ENCODE assay signal across 17 cellular contexts in genomic region chr12:9033244-9033887, GRCh38. TPM values are rescaled to one million over a fixed set of nuclear protein-coding genes. Genes with fewer than 3 reads are reported as not detected.
A peak's percentile ranks its signal among the peaks of the same experiment; 100 is the strongest.
DNase-seq lines count a peak whose midpoint lies in the region; ATAC-seq and TF ChIP-seq lines count a peak whose summit lies in the region.
"Had no signal": no experiment of that assay in that cellular context is flagged by ENCODE, and none has a peak within 500 bp of the region (broad histone marks: within the 10 kb centered on the region; RNA-seq: fewer than 3 reads in every experiment).

No MANE protein-coding gene starts in this region.

- no peak overlapping the region for H3K27ac ChIP-seq in CD4-positive, CD25-positive, alpha-beta regulatory T cell (ENCODE audit: insufficient read depth, low read length, poor library complexity, severe bottlenecking)
- H3K27ac ChIP-seq: BLaER1 had no signal

- H3K4me3 Mint-ChIP-seq in activated CD8-positive, alpha-beta T cell treated with anti-CD3 and anti-CD28 coated beads for 36 hours: no peak overlapping the region
- no peak overlapping the region for H3K4me3 Mint-ChIP-seq in activated CD8-positive, alpha-beta T cell treated with anti-CD3 and anti-CD28 coated beads, Interleukin-2, amount 10 ng/mL, durations not matched to agents 7 days and 5 days
- H3K4me3 Mint-ChIP-seq in CD4-positive, CD25-positive, alpha-beta regulatory T cell: peak overlapping the region in 1 of 4 donors; percentile 36
- no peak overlapping the region for H3K4me3 Mint-ChIP-seq in T-helper 17 cell
- no peak overlapping the region for H3K4me3 Mint-ChIP-seq in naive thymus-derived CD8-positive, alpha-beta T cell
- H3K4me3 Mint-ChIP-seq in activated CD8-positive, alpha-beta memory T cell treated with anti-CD3 and anti-CD28 coated beads, Interleukin-2, amount 10 ng/mL, durations not matched to agents 7 days and 5 days: no peak overlapping the region
- H3K4me3 Mint-ChIP-seq: HFFc6 had no signal

- no peaks in the 10 kb centered on the region for H3K27me3 ChIP-seq in CD4-positive, CD25-positive, alpha-beta regulatory T cell (ENCODE audit: control insufficient read depth, insufficient read depth, low read length)
- H3K27me3 ChIP-seq: BLaER1 had no signal

- no peak for TF ChIP-seq CTCF in activated CD8-positive, alpha-beta T cell treated with anti-CD3 and anti-CD28 coated beads for 36 hours (IDR thresholded peaks at IDR 0.05)

- DNase-seq in activated CD8-positive, alpha-beta T cell treated with anti-CD3 and anti-CD28 coated beads for 36 hours: no peak
- DNase-seq in activated CD8-positive, alpha-beta T cell treated with anti-CD3 and anti-CD28 coated beads, Interleukin-2, amount 10 ng/mL, durations not matched to agents 7 days and 5 days: no peak
- DNase-seq in CD4-positive, CD25-positive, alpha-beta regulatory T cell: no peak
- no peak for DNase-seq in T-helper 17 cell
- DNase-seq in naive thymus-derived CD8-positive, alpha-beta T cell: no peak
- no peak for DNase-seq in activated CD8-positive, alpha-beta memory T cell treated with anti-CD3 and anti-CD28 coated beads, Interleukin-2, amount 10 ng/mL, durations not matched to agents 7 days and 5 days
- no peak for DNase-seq in DMS53 (lab: John Stamatoyannopoulos, UW)
- DNase-seq: HFFc6, IMR-90, Karpas-422, MM.1S, NCI-H1105, NCI-H1694, NCI-H510A treated with DMSO at 0.1 percent for 48 hours had no signal

- no peak overlapping the region for H3K4me3 ChIP-seq in CD4-positive, CD25-positive, alpha-beta regulatory T cell (ENCODE audit: low read depth, low read length)
- H3K4me3 ChIP-seq: BLaER1 had no signal

- H3K36me3 ChIP-seq in CD4-positive, CD25-positive, alpha-beta regulatory T cell (ENCODE audit: control insufficient read depth, insufficient read depth, low read length): no peaks in the 10 kb centered on the region
- H3K36me3 ChIP-seq: BLaER1 had no signal

- H3K9me3 Mint-ChIP-seq in activated CD8-positive, alpha-beta T cell treated with anti-CD3 and anti-CD28 coated beads for 36 hours: peaks cover 5% of the 10 kb centered on the region
- no peaks in the 10 kb centered on the region for H3K9me3 Mint-ChIP-seq in activated CD8-positive, alpha-beta T cell treated with anti-CD3 and anti-CD28 coated beads, Interleukin-2, amount 10 ng/mL, durations not matched to agents 7 days and 5 days (ENCODE audit: insufficient read depth)
- H3K9me3 Mint-ChIP-seq in CD4-positive, CD25-positive, alpha-beta regulatory T cell: peaks cover 0 to 3% (median 0%) of the 10 kb centered on the region in 7 donors
- H3K9me3 Mint-ChIP-seq in naive thymus-derived CD8-positive, alpha-beta T cell: peaks cover 0 to 2% (median 0%) of the 10 kb centered on the region in 9 donors
- H3K9me3 Mint-ChIP-seq in activated CD8-positive, alpha-beta memory T cell treated with anti-CD3 and anti-CD28 coated beads, Interleukin-2, amount 10 ng/mL, durations not matched to agents 7 days and 5 days (ENCODE audit: low read depth): no peaks in the 10 kb centered on the region

- intact Hi-C loops in activated CD8-positive, alpha-beta T cell treated with anti-CD3 and anti-CD28 coated beads for 36 hours (cut with micrococcal nuclease): no loop called here

- H3K9me3 ChIP-seq in CD4-positive, CD25-positive, alpha-beta regulatory T cell (ENCODE audit: control insufficient read depth in 2 of 2, low read length in 2 of 2): no peaks in the 10 kb centered on the region
- H3K9me3 ChIP-seq in T-helper 17 cell (ENCODE audit: control insufficient read depth, low read length, poor library complexity, severe bottlenecking): no peaks in the 10 kb centered on the region
- H3K9me3 ChIP-seq: BLaER1 had no signal

- peaks cover 18% of the 10 kb centered on the region for H3K36me3 Mint-ChIP-seq in activated CD8-positive, alpha-beta T cell treated with anti-CD3 and anti-CD28 coated beads for 36 hours (ENCODE audit: low read depth)
- peaks cover 3% of the 10 kb centered on the region for H3K36me3 Mint-ChIP-seq in activated CD8-positive, alpha-beta T cell treated with anti-CD3 and anti-CD28 coated beads, Interleukin-2, amount 10 ng/mL, durations not matched to agents 7 days and 5 days (ENCODE audit: low read depth)
- H3K36me3 Mint-ChIP-seq in CD4-positive, CD25-positive, alpha-beta regulatory T cell: peaks cover 5% of the 10 kb centered on the region
- H3K36me3 Mint-ChIP-seq in T-helper 17 cell (ENCODE audit: low read depth): peaks cover 5% of the 10 kb centered on the region
- peaks cover 0 to 19% (median 3%) of the 10 kb centered on the region in 3 donors for H3K36me3 Mint-ChIP-seq in naive thymus-derived CD8-positive, alpha-beta T cell
- peaks cover 7% of the 10 kb centered on the region for H3K36me3 Mint-ChIP-seq in activated CD8-positive, alpha-beta memory T cell treated with anti-CD3 and anti-CD28 coated beads, Interleukin-2, amount 10 ng/mL, durations not matched to agents 7 days and 5 days

- POLR2A ChIA-PET in activated CD8-positive, alpha-beta T cell treated with anti-CD3 and anti-CD28 coated beads for 36 hours (lab: Charles Lee): interaction anchor here (1.3 to 5.7 kb wide), 2 partner anchors 10 to 83 kb away, joined by 3 to 30 read pairs; partner anchors contain the start of gene M6PR
- POLR2A ChIA-PET in activated CD8-positive, alpha-beta T cell treated with anti-CD3 and anti-CD28 coated beads, Interleukin-2, amount 10 ng/mL, durations not matched to agents 7 days and 5 days (lab: Charles Lee): interaction anchor here (0.6 kb wide), 1 partner anchor 23 kb away, joined by 5 read pairs; no protein-coding TSS in a partner anchor
- POLR2A ChIA-PET in naive thymus-derived CD8-positive, alpha-beta T cell (lab: Charles Lee): interaction anchor here (1.1 to 1.7 kb wide), 4 partner anchors 23 to 83 kb away, joined by 3 to 6 read pairs (median 4); partner anchors contain the start of gene M6PR

- H3K4me1 ChIP-seq in CD4-positive, CD25-positive, alpha-beta regulatory T cell (ENCODE audit: control insufficient read depth, insufficient read depth, low read length, poor library complexity, severe bottlenecking): peaks cover 18% of the 10 kb centered on the region
- H3K4me1 ChIP-seq: BLaER1 had no signal

- peaks cover 55% of the 10 kb centered on the region for H3K4me1 Mint-ChIP-seq in activated CD8-positive, alpha-beta T cell treated with anti-CD3 and anti-CD28 coated beads for 36 hours (ENCODE audit: low read depth)
- peaks cover 14% of the 10 kb centered on the region for H3K4me1 Mint-ChIP-seq in activated CD8-positive, alpha-beta T cell treated with anti-CD3 and anti-CD28 coated beads, Interleukin-2, amount 10 ng/mL, durations not matched to agents 7 days and 5 days (ENCODE audit: low read depth)
- peaks cover 4 to 64% (median 20%) of the 10 kb centered on the region in 4 donors for H3K4me1 Mint-ChIP-seq in CD4-positive, CD25-positive, alpha-beta regulatory T cell
- peaks cover 33% of the 10 kb centered on the region for H3K4me1 Mint-ChIP-seq in T-helper 17 cell
- peaks cover 27 to 67% (median 57%) of the 10 kb centered on the region in 4 donors for H3K4me1 Mint-ChIP-seq in naive thymus-derived CD8-positive, alpha-beta T cell
- peaks cover 11% of the 10 kb centered on the region for H3K4me1 Mint-ChIP-seq in activated CD8-positive, alpha-beta memory T cell treated with anti-CD3 and anti-CD28 coated beads, Interleukin-2, amount 10 ng/mL, durations not matched to agents 7 days and 5 days

- H3K27me3 Mint-ChIP-seq in activated CD8-positive, alpha-beta T cell treated with anti-CD3 and anti-CD28 coated beads for 36 hours: no peaks in the 10 kb centered on the region
- H3K27me3 Mint-ChIP-seq in activated CD8-positive, alpha-beta T cell treated with anti-CD3 and anti-CD28 coated beads, Interleukin-2, amount 10 ng/mL, durations not matched to agents 7 days and 5 days (ENCODE audit: low read depth): no peaks in the 10 kb centered on the region
- H3K27me3 Mint-ChIP-seq in CD4-positive, CD25-positive, alpha-beta regulatory T cell: no peaks in the 10 kb centered on the region
- no peaks in the 10 kb centered on the region for H3K27me3 Mint-ChIP-seq in T-helper 17 cell
- no peaks in the 10 kb centered on the region for H3K27me3 Mint-ChIP-seq in naive thymus-derived CD8-positive, alpha-beta T cell
- peaks cover 1% of the 10 kb centered on the region for H3K27me3 Mint-ChIP-seq in activated CD8-positive, alpha-beta memory T cell treated with anti-CD3 and anti-CD28 coated beads, Interleukin-2, amount 10 ng/mL, durations not matched to agents 7 days and 5 days

- ATAC-seq in activated CD8-positive, alpha-beta T cell treated with anti-CD3 and anti-CD28 coated beads for 36 hours: peak; percentile 46
- ATAC-seq in activated CD8-positive, alpha-beta T cell treated with anti-CD3 and anti-CD28 coated beads, Interleukin-2, amount 10 ng/mL, durations not matched to agents 7 days and 5 days: no peak
- ATAC-seq in CD4-positive, CD25-positive, alpha-beta regulatory T cell (ENCODE audit: low read depth in 2 of 2): no peak
- no peak for ATAC-seq in T-helper 17 cell
- ATAC-seq in naive thymus-derived CD8-positive, alpha-beta T cell: no peak
- ATAC-seq in activated CD8-positive, alpha-beta memory T cell treated with anti-CD3 and anti-CD28 coated beads, Interleukin-2, amount 10 ng/mL, durations not matched to agents 7 days and 5 days: no peak
- ATAC-seq: Panc1 had no signal

- peak overlapping the region; percentile 27 for H3K27ac Mint-ChIP-seq in activated CD8-positive, alpha-beta T cell treated with anti-CD3 and anti-CD28 coated beads for 36 hours
- no peak overlapping the region for H3K27ac Mint-ChIP-seq in activated CD8-positive, alpha-beta T cell treated with anti-CD3 and anti-CD28 coated beads, Interleukin-2, amount 10 ng/mL, durations not matched to agents 7 days and 5 days
- peak overlapping the region; percentile 7 to 74 (median 47) for H3K27ac Mint-ChIP-seq in CD4-positive, CD25-positive, alpha-beta regulatory T cell
- peak overlapping the region; percentile 49 for H3K27ac Mint-ChIP-seq in T-helper 17 cell
- H3K27ac Mint-ChIP-seq in naive thymus-derived CD8-positive, alpha-beta T cell: peak overlapping the region in 6 of 10 donors; percentile 35 to 78 (median 51)
- H3K27ac Mint-ChIP-seq in activated CD8-positive, alpha-beta memory T cell treated with anti-CD3 and anti-CD28 coated beads, Interleukin-2, amount 10 ng/mL, durations not matched to agents 7 days and 5 days: no peak overlapping the region
- H3K27ac Mint-ChIP-seq: HFFc6 had no signal

- CTCF ChIA-PET in activated CD8-positive, alpha-beta T cell treated with anti-CD3 and anti-CD28 coated beads for 36 hours (lab: Charles Lee): interaction anchor here (0.7 to 6.7 kb wide), 3 partner anchors 16 to 489 kb away, joined by 3 to 173 read pairs (median 5); partner anchors contain the start of gene M6PR
- CTCF ChIA-PET in activated CD8-positive, alpha-beta T cell treated with anti-CD3 and anti-CD28 coated beads, Interleukin-2, amount 10 ng/mL, durations not matched to agents 7 days and 5 days (lab: Charles Lee): interaction anchor here (1.2 to 10.0 kb wide), 5 partner anchors 15 to 489 kb away, joined by 3 to 238 read pairs (median 6); partner anchors contain the start of gene M6PR
- CTCF ChIA-PET in activated CD8-positive, alpha-beta memory T cell treated with anti-CD3 and anti-CD28 coated beads, Interleukin-2, amount 10 ng/mL, durations not matched to agents 7 days and 5 days (lab: Charles Lee): interaction anchor here (1.1 to 5.2 kb wide), 4 partner anchors 9 to 143 kb away, joined by 3 to 23 read pairs (median 6); partner anchors contain the start of gene M6PR

RNA-seq across cellular contexts. Expression of gene KLRG1, which starts 44.0 kb away (rescaled TPM):
- 10 to 100 TPM in 1 of 2 experiments, 1 to 10 TPM in 1; 6.6 to 10.1 TPM for total RNA-seq in activated CD8-positive, alpha-beta T cell treated with anti-CD3 and anti-CD28 coated beads for 36 hours
- 1 to 10 TPM; 4.3 to 4.6 TPM for total RNA-seq in activated CD8-positive, alpha-beta T cell treated with anti-CD3 and anti-CD28 coated beads, Interleukin-2, amount 10 ng/mL, durations not matched to agents 7 days and 5 days
- total RNA-seq in CD4-positive, CD25-positive, alpha-beta regulatory T cell: 4.8 TPM
- polyA plus RNA-seq in CD4-positive, CD25-positive, alpha-beta regulatory T cell: 10 to 100 TPM; 15.8 to 22.2 (median 16.6) TPM
- 10 to 100 TPM in 1 of 2 donors, 1 to 10 TPM in 1; 9.9 to 22.2 TPM for total RNA-seq in T-helper 17 cell
- total RNA-seq in naive thymus-derived CD8-positive, alpha-beta T cell: 1 to 10 TPM; 4.1 to 5.0 TPM
- polyA plus RNA-seq in naive thymus-derived CD8-positive, alpha-beta T cell: 100 to 1,000 TPM in 1 of 3 donors, 10 to 100 TPM in 2; 13.8 to 237 (median 14.7) TPM
- total RNA-seq in activated CD8-positive, alpha-beta memory T cell treated with anti-CD3 and anti-CD28 coated beads, Interleukin-2, amount 10 ng/mL, durations not matched to agents 7 days and 5 days: 1 to 10 TPM; 4.3 to 5.6 TPM
- total RNA-seq: HT-29 had no signal

Comparison
In these comparisons a context has a peak if more than half of its experiments do, and no peak if none do; other contexts are left out.
1. H3K27ac Mint-ChIP-seq: peak in activated CD8-positive, alpha-beta T cell treated with anti-CD3 and anti-CD28 coated beads for 36 hours (single experiment), CD4-positive, CD25-positive, alpha-beta regulatory T cell (3 of 3), T-helper 17 cell (single experiment) and naive thymus-derived CD8-positive, alpha-beta T cell (6 of 10); none in activated CD8-positive, alpha-beta T cell treated with anti-CD3 and anti-CD28 coated beads, Interleukin-2, amount 10 ng/mL, durations not matched to agents 7 days and 5 days (single experiment) and activated CD8-positive, alpha-beta memory T cell treated with anti-CD3 and anti-CD28 coated beads, Interleukin-2, amount 10 ng/mL, durations not matched to agents 7 days and 5 days (single experiment).